In genomic region chr3:66482005-66482404, GRCh38 we compare ENCODE assay signal across 10 cellular contexts. TPM values are rescaled to one million over a fixed set of nuclear protein-coding genes. Genes with fewer than 3 reads are reported as not detected.
A peak's percentile ranks its signal among the peaks of the same experiment; 100 is the strongest.
DNase-seq lines count a peak whose midpoint lies in the region; ATAC-seq and TF ChIP-seq lines count a peak whose summit lies in the region.
"Had no signal": no experiment of that assay in that cellular context is flagged by ENCODE, and none has a peak within 500 bp of the region (broad histone marks: within the 10 kb centered on the region; RNA-seq: fewer than 3 reads in every experiment).

No MANE protein-coding gene starts in this region.

- peak overlapping the region; percentile 10 to 96 (median 83) for H3K27ac ChIP-seq in stomach

- H3K36me3 Mint-ChIP-seq in T-helper 2 cell treated with Interferon-gamma antibody and Interleukin-4, amounts not matched to agents 5 μg/mL and 100 μg/mL, for 36 hours (ENCODE audit: low read depth), result peaks cover 41% of the 10 kb centered on the region
- no peaks in the 10 kb centered on the region for H3K36me3 Mint-ChIP-seq in T-helper 17 cell (ENCODE audit: low read depth)
- H3K36me3 Mint-ChIP-seq in glutamatergic neuron (ENCODE audit: unreplicated experiment), result no peaks in the 10 kb centered on the region

- TF ChIP-seq EP300 in stomach (IDR thresholded peaks at IDR 0.05), result no peak

- ATAC-seq in T-helper 17 cell, result no peak

- peak overlapping the region; percentile 76 for H3K4me3 Mint-ChIP-seq in T-helper 2 cell treated with Interferon-gamma antibody and Interleukin-4, amounts not matched to agents 5 μg/mL and 100 μg/mL, for 36 hours
- H3K4me3 Mint-ChIP-seq in T-helper 17 cell, result peak overlapping the region; percentile 88
- no peak overlapping the region for H3K4me3 Mint-ChIP-seq in glutamatergic neuron (ENCODE audit: unreplicated experiment)

- peak overlapping the region in 1 of 4 donors; percentile 17 for H3K4me3 ChIP-seq in stomach

- in situ Hi-C loops in GM13977 (cut with MboI; ENCODE audit: low pct_unique_long_range_greater_than_20kb, low sequenced_read_pairs, unreplicated experiment), result no loop called here

- H3K9me3 Mint-ChIP-seq in T-helper 2 cell treated with Interferon-gamma antibody and Interleukin-4, amounts not matched to agents 5 μg/mL and 100 μg/mL, for 36 hours, result peaks cover 14% of the 10 kb centered on the region
- peaks cover 17% of the 10 kb centered on the region for H3K9me3 Mint-ChIP-seq in glutamatergic neuron (ENCODE audit: unreplicated experiment)

- peaks cover 86 to 100% (median 93%) of the 10 kb centered on the region in 4 donors for H3K4me1 ChIP-seq in stomach

- no peaks in the 10 kb centered on the region for H3K27me3 Mint-ChIP-seq in T-helper 2 cell treated with Interferon-gamma antibody and Interleukin-4, amounts not matched to agents 5 μg/mL and 100 μg/mL, for 36 hours (ENCODE audit: low read depth)
- H3K27me3 Mint-ChIP-seq in T-helper 17 cell, result no peaks in the 10 kb centered on the region
- H3K27me3 Mint-ChIP-seq in glutamatergic neuron (ENCODE audit: unreplicated experiment), result no peaks in the 10 kb centered on the region

- H3K27me3 ChIP-seq in stomach, result no peaks in the 10 kb centered on the region

- TF ChIP-seq CTCF in glutamatergic neuron (IDR thresholded peaks at IDR 0.05; ENCODE audit: partially characterized antibody, unreplicated experiment) (no peak), stomach (IDR thresholded peaks at IDR 0.05) (no peak), GM13977 (IDR thresholded peaks at IDR 0.05; ENCODE audit: extremely low read depth, insufficient read depth, missing control alignments) (no peak)

- WGBS in stomach, 5 donors, result 16 to 37% (median 24%) methylated on average over 5 to 6 of the region's 6 CpGs

- no peaks in the 10 kb centered on the region for H3K36me3 ChIP-seq in stomach

- H3K9me3 ChIP-seq in T-helper 17 cell (ENCODE audit: control insufficient read depth, low read length, poor library complexity, severe bottlenecking) (no peaks in the 10 kb centered on the region), stomach (no peaks in the 10 kb centered on the region)

- intact Hi-C loops in stomach (cut with DNase I; ENCODE audit: low total_unique reads), result no loop called here

- TF ChIP-seq POLR2A in stomach (IDR thresholded peaks at IDR 0.05), result no peak

- DNase-seq in T-helper 2 cell treated with Interferon-gamma antibody and Interleukin-4, amounts not matched to agents 5 μg/mL and 100 μg/mL, for 36 hours (ENCODE audit: low spot score), result no peak
- DNase-seq in T-helper 2 cell (no peak), T-helper 17 cell (no peak), glutamatergic neuron (no peak), stomach (no peak), NCI-H2171 (lab: John Stamatoyannopoulos, UW) (no peak), GF-D8 (lab: John Stamatoyannopoulos, UW) (no peak), GM13977 (ENCODE audit: low spot score) (no peak)
- DNase-seq: ACHN; NK-92 treated with Interleukin-12 subunit alpha and Interleukin-12 subunit beta, amount 100 ng/mL, for 24 hours had no signal

- no peak overlapping the region for H3K27ac Mint-ChIP-seq in T-helper 2 cell treated with Interferon-gamma antibody and Interleukin-4, amounts not matched to agents 5 μg/mL and 100 μg/mL, for 36 hours
- H3K27ac Mint-ChIP-seq in T-helper 17 cell (peak overlapping the region; percentile 92), glutamatergic neuron (ENCODE audit: unreplicated experiment) (peak overlapping the region; percentile 68)

- peaks cover 77% of the 10 kb centered on the region for H3K4me1 Mint-ChIP-seq in T-helper 2 cell treated with Interferon-gamma antibody and Interleukin-4, amounts not matched to agents 5 μg/mL and 100 μg/mL, for 36 hours (ENCODE audit: low read depth)
- H3K4me1 Mint-ChIP-seq in T-helper 17 cell, result peaks cover 77% of the 10 kb centered on the region
- H3K4me1 Mint-ChIP-seq in glutamatergic neuron (ENCODE audit: low read depth, unreplicated experiment), result peaks cover 61% of the 10 kb centered on the region

RNA-seq across cellular contexts. Expression of gene LRIG1, which starts 18.8 kb away (rescaled TPM):
- 10 to 100 TPM; 57.8 to 63.4 TPM for total RNA-seq in T-helper 17 cell
- 30.2 TPM for total RNA-seq in glutamatergic neuron (ENCODE audit: unreplicated experiment)
- 100 to 1,000 TPM in 3 of 5 donors, 10 to 100 TPM in 2; 85.8 to 278 (median 101) TPM for total RNA-seq in stomach
- polyA plus RNA-seq in stomach, result 10 to 100 TPM; 20.2 to 31.5 (median 21.2) TPM
